Comparison of ENCODE assay signal across 1 cellular context in the genomic region with DNA sequence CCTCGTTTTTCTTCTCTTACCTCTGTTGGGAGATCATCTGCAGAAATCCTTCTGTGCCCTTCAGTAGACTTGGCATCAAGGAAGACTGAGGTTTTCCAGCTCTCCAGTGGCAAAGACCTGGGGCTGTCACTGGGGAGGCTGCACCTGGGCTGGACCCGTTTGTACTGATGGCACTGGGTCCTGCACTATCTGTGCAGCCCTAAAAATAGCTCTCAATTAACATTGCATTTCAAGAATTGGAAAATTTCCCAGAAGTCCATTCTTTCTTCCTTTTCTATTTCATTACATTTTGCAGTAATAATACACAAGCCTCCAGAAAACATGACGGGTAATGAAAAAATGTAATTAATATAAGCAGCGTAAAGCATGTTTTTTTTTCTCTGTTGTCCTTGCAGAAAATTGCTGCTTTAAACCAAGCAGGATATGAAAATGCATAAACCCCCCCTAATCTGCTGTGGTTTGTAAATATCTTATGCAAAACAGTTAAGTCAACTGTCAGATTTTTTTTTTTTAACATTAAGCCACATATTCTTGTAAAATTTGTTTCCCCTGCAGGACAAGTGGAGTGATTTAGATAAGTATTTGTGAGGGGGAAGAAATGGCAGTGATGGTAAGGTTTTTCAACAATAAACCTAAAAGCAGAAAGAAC.
TF ChIP-seq lines count a peak whose summit lies in the region.

No MANE protein-coding gene starts in this region.

TF ChIP-seq in IMR-90, 13 proteins besides CTCF, POLR2A, EP300 and RAD21:
- TF ChIP-seq FOS (IDR thresholded peaks at IDR 0.05; ENCODE audit: low read depth, low read length) = no peak
- TF ChIP-seq CHD1 (IDR thresholded peaks at IDR 0.05; ENCODE audit: low read depth, low read length) = no peak
- no peak for TF ChIP-seq SMC3 (IDR thresholded peaks at IDR 0.05; ENCODE audit: low read depth, low read length)
- TF ChIP-seq, protein P1, sequence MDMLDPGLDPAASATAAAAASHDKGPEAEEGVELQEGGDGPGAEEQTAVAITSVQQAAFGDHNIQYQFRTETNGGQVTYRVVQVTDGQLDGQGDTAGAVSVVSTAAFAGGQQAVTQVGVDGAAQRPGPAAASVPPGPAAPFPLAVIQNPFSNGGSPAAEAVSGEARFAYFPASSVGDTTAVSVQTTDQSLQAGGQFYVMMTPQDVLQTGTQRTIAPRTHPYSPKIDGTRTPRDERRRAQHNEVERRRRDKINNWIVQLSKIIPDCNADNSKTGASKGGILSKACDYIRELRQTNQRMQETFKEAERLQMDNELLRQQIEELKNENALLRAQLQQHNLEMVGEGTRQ (IDR thresholded peaks at IDR 0.05; ENCODE audit: low read depth, low read length) = no peak
- no peak for TF ChIP-seq CEBPB (IDR thresholded peaks at IDR 0.05; ENCODE audit: low read depth, low read length)
- TF ChIP-seq MXI1 (IDR thresholded peaks at IDR 0.05; ENCODE audit: borderline replicate concordance, low read depth, low read length) = no peak
- TF ChIP-seq, protein P2, sequence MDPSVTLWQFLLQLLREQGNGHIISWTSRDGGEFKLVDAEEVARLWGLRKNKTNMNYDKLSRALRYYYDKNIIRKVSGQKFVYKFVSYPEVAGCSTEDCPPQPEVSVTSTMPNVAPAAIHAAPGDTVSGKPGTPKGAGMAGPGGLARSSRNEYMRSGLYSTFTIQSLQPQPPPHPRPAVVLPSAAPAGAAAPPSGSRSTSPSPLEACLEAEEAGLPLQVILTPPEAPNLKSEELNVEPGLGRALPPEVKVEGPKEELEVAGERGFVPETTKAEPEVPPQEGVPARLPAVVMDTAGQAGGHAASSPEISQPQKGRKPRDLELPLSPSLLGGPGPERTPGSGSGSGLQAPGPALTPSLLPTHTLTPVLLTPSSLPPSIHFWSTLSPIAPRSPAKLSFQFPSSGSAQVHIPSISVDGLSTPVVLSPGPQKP (IDR thresholded peaks at IDR 0.05; ENCODE audit: borderline replicate concordance, low read depth, low read length) = no peak
- TF ChIP-seq BHLHE40 (IDR thresholded peaks at IDR 0.05; ENCODE audit: low read depth, low read length) = no peak
- no peak for TF ChIP-seq RFX5 (IDR thresholded peaks at IDR 0.05; ENCODE audit: low read depth, low read length)
- no peak for TF ChIP-seq MAZ (IDR thresholded peaks at IDR 0.05; ENCODE audit: borderline replicate concordance, low read depth, low read length)
- TF ChIP-seq RCOR1 (IDR thresholded peaks at IDR 0.05; ENCODE audit: insufficient replicate concordance, low read length) = no peak
- no peak for TF ChIP-seq MAFK (IDR thresholded peaks at IDR 0.05; ENCODE audit: low read depth, low read length)
- no peak for TF ChIP-seq NFE2L2 (IDR thresholded peaks at IDR 0.05; ENCODE audit: low read depth, low read length)
